Comparison of ENCODE assay signal across 11 cellular contexts in the genomic region with DNA sequence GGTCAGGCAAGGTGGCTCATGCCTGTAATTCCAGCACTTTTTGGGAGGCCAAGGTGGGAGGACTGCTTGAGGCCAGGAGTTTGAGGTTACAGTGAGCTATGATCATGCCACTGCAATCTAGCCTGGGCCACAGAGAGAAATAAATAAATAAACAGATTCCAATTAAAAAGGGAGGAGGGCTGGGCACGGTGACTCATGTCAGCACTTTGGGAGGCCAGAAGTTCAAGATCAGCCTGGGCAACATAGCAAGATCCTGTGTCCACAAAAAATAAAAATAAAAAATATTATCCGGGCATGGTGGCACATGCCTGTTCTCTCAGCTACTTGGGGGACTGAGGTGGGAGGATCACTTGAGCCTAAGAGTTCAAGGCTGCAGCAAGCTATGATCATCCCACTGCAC.
"Had no signal": no experiment of that assay in that cellular context is flagged by ENCODE, and none has a peak within 500 bp of the region (broad histone marks: within the 10 kb centered on the region; RNA-seq: fewer than 3 reads in every experiment).

No MANE protein-coding gene starts in this region.

- H3K4me1 ChIP-seq: sigmoid colon had no signal

- H3K27ac ChIP-seq: cardiac muscle cell, ovary, sigmoid colon had no signal

- H3K4me3 ChIP-seq: cardiac muscle cell, ovary, sigmoid colon had no signal

- ATAC-seq: esophagus mucosa had no signal

- DNase-seq: activated CD4-positive, alpha-beta T cell treated with anti-CD3 and anti-CD28 coated beads, Interleukin-2, amount 50 U/mL, for 1 hour; activated naive CD4-positive, alpha-beta T cell; activated T-cell treated with anti-CD3 and anti-CD28 coated beads for 4 hours; hippocampal formation; kidney glomerular epithelial cell; mesendoderm; ovary; sigmoid colon; stimulated activated CD4-positive, alpha-beta T cell treated with anti-CD3 and anti-CD28 coated beads, Interleukin-1b, Interleukin-23, amount 100 ng/mL, for 48 hours had no signal

- H3K9me3 ChIP-seq: ovary, sigmoid colon had no signal

- H3K27me3 ChIP-seq: cardiac muscle cell, ovary, sigmoid colon had no signal

- H3K36me3 ChIP-seq: cardiac muscle cell, ovary had no signal
